1 cellular context compared by ENCODE assay signal in the genomic region with DNA sequence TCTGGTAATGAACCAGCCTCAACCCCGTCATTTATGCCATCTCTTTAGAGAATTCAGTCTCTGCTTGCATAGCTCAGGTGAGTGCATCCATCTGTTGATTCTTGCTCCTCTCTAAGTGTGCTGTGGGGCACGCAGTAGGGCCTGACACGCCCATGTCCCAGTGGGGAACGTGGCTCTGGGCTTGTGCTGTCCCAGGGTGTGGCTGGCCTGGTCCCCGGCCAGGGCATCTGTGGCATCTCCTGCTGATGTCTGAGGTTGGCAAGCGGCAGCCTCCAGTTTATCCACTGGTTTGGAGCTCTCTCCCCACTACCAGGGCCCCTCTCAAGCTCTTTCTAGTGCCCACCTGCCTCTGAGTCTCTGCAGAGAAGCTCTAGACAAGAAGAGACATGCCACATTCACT.
TF ChIP-seq lines count a peak whose summit lies in the region.

No MANE protein-coding gene starts in this region.

TF ChIP-seq in H1, 55 proteins besides CTCF, POLR2A, EP300 and RAD21:
- no peak for TF ChIP-seq GTF2F1 (IDR thresholded peaks at IDR 0.05; ENCODE audit: borderline replicate concordance, low read depth, low read length)
- no peak for TF ChIP-seq RFX5 (IDR thresholded peaks at IDR 0.05; ENCODE audit: borderline replicate concordance, low read depth, low read length)
- TF ChIP-seq EZH2 (IDR thresholded peaks at IDR 0.05; ENCODE audit: low read depth, low read length, severe bottlenecking) = no peak
- TF ChIP-seq, protein P1, sequence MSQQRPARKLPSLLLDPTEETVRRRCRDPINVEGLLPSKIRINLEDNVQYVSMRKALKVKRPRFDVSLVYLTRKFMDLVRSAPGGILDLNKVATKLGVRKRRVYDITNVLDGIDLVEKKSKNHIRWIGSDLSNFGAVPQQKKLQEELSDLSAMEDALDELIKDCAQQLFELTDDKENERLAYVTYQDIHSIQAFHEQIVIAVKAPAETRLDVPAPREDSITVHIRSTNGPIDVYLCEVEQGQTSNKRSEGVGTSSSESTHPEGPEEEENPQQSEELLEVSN (IDR thresholded peaks at IDR 0.05) = no peak
- TF ChIP-seq TCF12 (IDR thresholded peaks at IDR 0.05; ENCODE audit: low read depth, low read length) = no peak
- no peak for TF ChIP-seq ZNF274 (IDR thresholded peaks at IDR 0.05; ENCODE audit: borderline replicate concordance, extremely low read depth, low read length)
- no peak for TF ChIP-seq CHD2 (IDR thresholded peaks at IDR 0.05; ENCODE audit: low read length)
- TF ChIP-seq SAP30 (IDR thresholded peaks at IDR 0.05; ENCODE audit: insufficient read depth, insufficient replicate concordance, low read length) = no peak
- TF ChIP-seq HDAC2 (IDR thresholded peaks at IDR 0.05; ENCODE audit: borderline replicate concordance in 1 of 2, low read depth in 2 of 2, low read length in 2 of 2) = no peak
- TF ChIP-seq JUN (IDR thresholded peaks at IDR 0.05; ENCODE audit: low read depth, low read length) = no peak
- TF ChIP-seq, protein P2, sequence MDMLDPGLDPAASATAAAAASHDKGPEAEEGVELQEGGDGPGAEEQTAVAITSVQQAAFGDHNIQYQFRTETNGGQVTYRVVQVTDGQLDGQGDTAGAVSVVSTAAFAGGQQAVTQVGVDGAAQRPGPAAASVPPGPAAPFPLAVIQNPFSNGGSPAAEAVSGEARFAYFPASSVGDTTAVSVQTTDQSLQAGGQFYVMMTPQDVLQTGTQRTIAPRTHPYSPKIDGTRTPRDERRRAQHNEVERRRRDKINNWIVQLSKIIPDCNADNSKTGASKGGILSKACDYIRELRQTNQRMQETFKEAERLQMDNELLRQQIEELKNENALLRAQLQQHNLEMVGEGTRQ (IDR thresholded peaks at IDR 0.05; ENCODE audit: low read length) = no peak
- TF ChIP-seq TAF7 (optimal IDR thresholded peaks at IDR 0.05; ENCODE audit: borderline replicate concordance, low read depth, low read length) = no peak
- TF ChIP-seq SIN3A (conservative IDR thresholded peaks at IDR 0.05 in 1 of 2, IDR thresholded peaks at IDR 0.05 in 1 of 2; ENCODE audit: low read depth in 1 of 2, low read length in 2 of 2) = no peak
- no peak for TF ChIP-seq HDAC6 (IDR thresholded peaks at IDR 0.05; ENCODE audit: low read depth, low read length)
- no peak for TF ChIP-seq CBX5 (IDR thresholded peaks at IDR 0.05; ENCODE audit: low read depth, low read length)
- no peak for TF ChIP-seq TBP (IDR thresholded peaks at IDR 0.05; ENCODE audit: low read depth, low read length)
